In the genomic region with DNA sequence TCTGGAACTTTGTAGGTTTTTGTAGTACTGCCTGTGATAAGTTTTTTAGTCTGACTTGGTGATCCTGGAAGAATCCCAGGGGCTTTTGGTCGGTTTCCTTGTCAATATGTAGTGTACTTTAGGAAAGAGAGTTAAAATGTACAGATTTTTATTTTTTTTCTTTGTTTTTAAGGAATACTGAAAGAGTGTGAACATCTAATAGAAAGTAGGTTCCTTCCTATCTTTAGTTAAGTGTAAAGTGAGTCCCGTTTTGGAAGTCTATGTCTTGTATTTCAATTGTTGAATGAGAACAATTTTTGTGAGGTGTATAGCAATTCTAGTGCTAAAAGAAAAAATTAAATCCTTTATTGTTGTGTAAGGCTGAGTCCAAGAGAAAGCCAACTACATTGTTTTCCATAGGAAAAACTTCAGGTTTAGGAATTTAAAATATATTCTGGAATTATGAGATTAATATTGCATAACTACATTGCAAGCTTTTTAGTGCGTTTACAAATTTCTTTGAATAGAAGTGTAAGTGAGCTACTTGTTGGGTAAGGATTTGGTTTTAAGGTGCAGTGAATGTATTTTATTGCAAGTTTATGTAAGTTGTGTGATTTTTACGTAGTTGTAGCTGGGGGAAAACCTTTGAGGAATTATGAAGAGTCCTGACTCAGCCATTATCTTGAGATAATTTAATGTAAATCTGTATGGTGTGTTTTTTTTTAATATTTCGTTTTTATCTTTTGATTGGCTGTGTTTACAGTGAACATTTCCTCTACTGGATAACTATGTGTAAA, we compare ENCODE assay signal across 1 cellular context.
TF ChIP-seq lines count a peak whose summit lies in the region.

No MANE protein-coding gene starts in this region.

TF ChIP-seq in endothelial cell of umbilical vein, 7 proteins besides CTCF, POLR2A, EP300 and RAD21:
- TF ChIP-seq FOS (IDR thresholded peaks at IDR 0.05; ENCODE audit: borderline replicate concordance, insufficient read depth, low read length) (no peak), MAX (IDR thresholded peaks at IDR 0.05; ENCODE audit: insufficient read depth, insufficient read length) (no peak), GATA2 (IDR thresholded peaks at IDR 0.05; ENCODE audit: insufficient read depth, insufficient read length, low read depth, low read length) (no peak), MYC (IDR thresholded peaks at IDR 0.05; ENCODE audit: low read depth, low read length) (no peak), JUN (IDR thresholded peaks at IDR 0.05; ENCODE audit: borderline replicate concordance, insufficient read depth, insufficient read length, low read depth) (no peak), EZH2 (IDR thresholded peaks at IDR 0.05; ENCODE audit: borderline replicate concordance, low read depth, low read length, severe bottlenecking) (no peak), POLR2AphosphoS5 (IDR thresholded peaks at IDR 0.05; ENCODE audit: insufficient read depth, low read depth, low read length) (no peak)
